9 cellular contexts compared by ENCODE assay signal in the genomic region with DNA sequence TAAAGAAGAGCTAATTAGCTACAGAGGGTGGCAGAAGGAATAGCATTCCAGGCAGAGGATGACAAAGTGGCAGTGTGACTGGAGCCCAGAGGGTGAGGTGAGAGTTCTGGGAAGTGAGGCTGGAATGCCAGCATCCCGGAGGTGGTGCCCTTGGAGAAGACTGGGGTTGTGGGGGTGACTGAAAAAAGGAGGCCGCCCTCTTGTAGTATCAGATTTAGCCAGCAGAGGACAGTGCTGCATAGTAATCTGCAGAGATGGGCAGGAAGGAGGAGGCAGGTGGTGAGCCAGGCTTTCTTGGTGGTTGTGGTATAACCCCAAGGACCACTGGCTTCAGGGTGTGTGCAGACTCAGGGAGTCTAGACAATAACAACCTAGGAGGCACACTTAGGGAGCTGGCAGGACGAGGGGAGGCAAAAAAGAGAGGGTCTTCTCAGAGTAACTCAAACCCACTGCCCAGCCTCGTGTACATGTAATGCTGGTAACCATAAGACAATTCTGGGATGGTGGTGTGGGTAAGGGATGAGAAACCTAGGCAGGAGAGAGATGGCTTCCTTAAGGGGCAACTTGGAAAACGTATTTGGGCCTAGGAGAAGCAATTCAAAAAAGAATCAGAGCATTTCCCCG. TPM values are rescaled to one million over a fixed set of nuclear protein-coding genes. Genes with fewer than 3 reads are reported as not detected.
DNase-seq lines count a peak whose midpoint lies in the region; ATAC-seq and TF ChIP-seq lines count a peak whose summit lies in the region.
"Had no signal": no experiment of that assay in that cellular context is flagged by ENCODE, and none has a peak within 500 bp of the region (broad histone marks: within the 10 kb centered on the region; RNA-seq: fewer than 3 reads in every experiment).

No MANE protein-coding gene starts in this region.

- no peak overlapping the region for H3K56ac ChIP-seq in IMR-90 (ENCODE audit: extremely low read depth, insufficient read depth, low read length)

- no peak overlapping the region for H3K18ac ChIP-seq in IMR-90 (ENCODE audit: low read depth, low read length)

- CTCF ChIA-PET in IMR-90 (lab: Yijun Ruan, JAX): interaction anchor here (0.6 kb wide), 1 partner anchor 137 kb away, joined by 5 read pairs; no protein-coding TSS in a partner anchor

- H2BK120ac ChIP-seq in IMR-90 (ENCODE audit: low read depth, low read length): no peak overlapping the region

- H2BK20ac ChIP-seq in IMR-90 (ENCODE audit: low read depth, low read length): no peak overlapping the region

- TF ChIP-seq RAD21 in IMR-90 (IDR thresholded peaks at IDR 0.05; ENCODE audit: low read length): peak; percentile 93

- ATAC-seq in IMR-90 (ENCODE audit: low read depth): peak; percentile 99
- ATAC-seq in activated T-cell treated with anti-CD3 and anti-CD28 coated beads, Interleukin-2, amount 50 U/mL, for 4 hours: peak; percentile 90 to 96
- ATAC-seq in gastrocnemius medialis: no peak
- no peak for ATAC-seq in GM18519 (IDR thresholded peaks at IDR 0.05; ENCODE audit: low FRiP score, unreplicated experiment)

- H3K27me3 ChIP-seq in IMR-90 (ENCODE audit: control insufficient read depth, insufficient read depth, low read length): peaks cover 31% of the 10 kb centered on the region
- no peaks in the 10 kb centered on the region for H3K27me3 ChIP-seq in Peyer's patch
- no peaks in the 10 kb centered on the region for H3K27me3 ChIP-seq in gastrocnemius medialis
- H3K27me3 ChIP-seq: neutrophil had no signal

- no peak overlapping the region for H3K14ac ChIP-seq in IMR-90 (replicated peaks; ENCODE audit: low read depth, low read length)

- H3K4me3 Mint-ChIP-seq in activated T-cell treated with anti-CD3 and anti-CD28 coated beads, Interleukin-2, amount 50 U/mL, for 4 hours: no peak overlapping the region

- TF ChIP-seq POLR2A in IMR-90 (IDR thresholded peaks at IDR 0.05; ENCODE audit: low read depth, low read length): 0 out of 2 replicates have a peak, but pooled peaks have one; percentile 37
- TF ChIP-seq POLR2A in Peyer's patch (IDR thresholded peaks at IDR 0.05): no peak
- TF ChIP-seq POLR2A in gastrocnemius medialis (IDR thresholded peaks at IDR 0.05): no peak

- H2BK5ac ChIP-seq in IMR-90 (ENCODE audit: low read depth, low read length, poor library complexity, severe bottlenecking): no peak overlapping the region

- in situ Hi-C loops in GM13977 (cut with MboI; ENCODE audit: low pct_unique_long_range_greater_than_20kb, low sequenced_read_pairs, unreplicated experiment) (no loop called here), IMR-90 (cut with MboI; ENCODE audit: low sequenced_read_pairs) (loop anchor here (10.0 kb wide), 1 partner anchor 143 kb away; no protein-coding TSS in a partner anchor), gastrocnemius medialis (cut with MboI; ENCODE audit: low sequenced_read_pairs in 4 of 4) (no loop called here)

- POLR2A ChIA-PET in IMR-90 (lab: Charles Lee; ENCODE audit: unreplicated experiment): no interaction called here

- no peak overlapping the region for H4K91ac ChIP-seq in IMR-90 (ENCODE audit: insufficient read depth, low read depth, low read length)

- dilution Hi-C loops in IMR-90 (cut with HindIII; ENCODE audit: low sequenced_read_pairs, unreplicated experiment): no loop called here

- peaks cover 6% of the 10 kb centered on the region for H3K4me1 Mint-ChIP-seq in activated T-cell treated with anti-CD3 and anti-CD28 coated beads, Interleukin-2, amount 50 U/mL, for 4 hours (ENCODE audit: low read depth)

- no peak overlapping the region for H2AFZ ChIP-seq in IMR-90 (replicated peaks; ENCODE audit: low read length, poor library complexity)

- H3K9ac ChIP-seq in IMR-90 (ENCODE audit: low read depth, low read length): no peak overlapping the region

- WGBS in IMR-90 (ENCODE audit: extremely low coverage in 2 of 2, insufficient read length in 1 of 2), 2 experiments: 42% methylated on average over 3 of the region's 6 CpGs; no CpG with 5 or more reads in 1 of the 2 experiments

- no peak overlapping the region for H4K8ac ChIP-seq in IMR-90 (ENCODE audit: low read depth in 2 of 2, low read length in 2 of 2)

- H3K79me1 ChIP-seq in IMR-90 (ENCODE audit: low read depth in 1 of 2, low read length in 2 of 2): no peaks in the 10 kb centered on the region

- no peak overlapping the region for H4K5ac ChIP-seq in IMR-90 (ENCODE audit: low read depth, low read length)

- peaks cover 4% of the 10 kb centered on the region; the same call in 1 of the 2 replicates for H3K9me3 ChIP-seq in IMR-90 (ENCODE audit: control insufficient read depth, insufficient read depth, low read length)
- no peaks in the 10 kb centered on the region for H3K9me3 ChIP-seq in Peyer's patch
- H3K9me3 ChIP-seq in gastrocnemius medialis: no peaks in the 10 kb centered on the region
- H3K9me3 ChIP-seq: neutrophil had no signal

- no peaks in the 10 kb centered on the region for H3K27me3 Mint-ChIP-seq in activated T-cell treated with anti-CD3 and anti-CD28 coated beads, Interleukin-2, amount 50 U/mL, for 4 hours (ENCODE audit: low read depth)

- no peak overlapping the region for H2AK9ac ChIP-seq in IMR-90 (replicated peaks; ENCODE audit: low read depth, low read length, poor library complexity)

- no peaks in the 10 kb centered on the region for H3K36me3 ChIP-seq in IMR-90 (ENCODE audit: control insufficient read depth, insufficient read depth, low read length)
- H3K36me3 ChIP-seq in Peyer's patch: peaks cover 0 to 9% (median 0%) of the 10 kb centered on the region in 3 donors
- H3K36me3 ChIP-seq in gastrocnemius medialis: no peaks in the 10 kb centered on the region
- H3K36me3 ChIP-seq: neutrophil had no signal

- BruUV-seq in IMR-90 (replicated peaks; lab: Mats Ljungman, UMichigan): no TSS peak

- H2BK15ac ChIP-seq in IMR-90 (ENCODE audit: low read depth, low read length): no peak overlapping the region

- H3K4me1 ChIP-seq in IMR-90 (ENCODE audit: control insufficient read depth, insufficient read depth, low read length): no peaks in the 10 kb centered on the region
- H3K4me1 ChIP-seq in Peyer's patch: no peaks in the 10 kb centered on the region
- H3K4me1 ChIP-seq in gastrocnemius medialis: no peaks in the 10 kb centered on the region

- H4K20me1 ChIP-seq in IMR-90 (ENCODE audit: insufficient read depth, low read length): no peaks in the 10 kb centered on the region

- no peak overlapping the region for H2AK5ac ChIP-seq in IMR-90 (ENCODE audit: low read depth, low read length)

- H3K36me3 Mint-ChIP-seq in activated T-cell treated with anti-CD3 and anti-CD28 coated beads, Interleukin-2, amount 50 U/mL, for 4 hours (ENCODE audit: insufficient read depth): no peaks in the 10 kb centered on the region

- H3K9me3 Mint-ChIP-seq in activated T-cell treated with anti-CD3 and anti-CD28 coated beads, Interleukin-2, amount 50 U/mL, for 4 hours: no peaks in the 10 kb centered on the region

- H3K23ac ChIP-seq in IMR-90 (ENCODE audit: low read depth, low read length): no peak overlapping the region

- H3K4me3 ChIP-seq in IMR-90 (ENCODE audit: insufficient read depth, low read depth, low read length) (no peak overlapping the region), Peyer's patch (no peak overlapping the region), foreskin fibroblast (ENCODE audit: low read depth in 1 of 2, low read length in 2 of 2) (no peak overlapping the region), gastrocnemius medialis (no peak overlapping the region)

- DNase-seq in GM13977 (ENCODE audit: low spot score) (peak; percentile 74), IMR-90 (peak; percentile 50), Peyer's patch (peak; percentile 24 to 81 (median 66)), foreskin fibroblast (peak; percentile 31 to 76), gastrocnemius medialis (no peak)
- DNase-seq in activated T-cell treated with anti-CD3 and anti-CD28 coated beads, Interleukin-2, amount 50 U/mL, for 4 hours: peak; percentile 51

- TF ChIP-seq CTCF in 22Rv1 (IDR thresholded peaks at IDR 0.05) (peak; percentile 87), GM13977 (IDR thresholded peaks at IDR 0.05; ENCODE audit: extremely low read depth, insufficient read depth, missing control alignments) (peak; percentile 81), IMR-90 (conservative IDR thresholded peaks at IDR 0.05; ENCODE audit: low read depth, low read length) (peak; percentile 93), Peyer's patch (IDR thresholded peaks at IDR 0.05) (peak; percentile 53 to 98 (median 80)), foreskin fibroblast (IDR thresholded peaks at IDR 0.05; ENCODE audit: low read depth, low read length) (peak; percentile 69), gastrocnemius medialis (IDR thresholded peaks at IDR 0.05 in 4 of 5, conservative IDR thresholded peaks at IDR 0.05 in 1 of 5) (peak in 4 of 5 experiments; percentile 37 to 60 (median 47))

- intact Hi-C loops in IMR-90 (cut with micrococcal nuclease): loop anchor here (2.0 kb wide), 3 partner anchors 121 to 325 kb away; no protein-coding TSS in a partner anchor
- intact Hi-C loops in gastrocnemius medialis (cut with DNase I; ENCODE audit: low total_unique reads): loop anchor here (5.0 kb wide), 1 partner anchor 140 kb away; no protein-coding TSS in a partner anchor

- no peak overlapping the region for H3K4ac ChIP-seq in IMR-90 (ENCODE audit: low read depth, low read length)

- no peaks in the 10 kb centered on the region for H3K9me1 ChIP-seq in IMR-90 (ENCODE audit: insufficient read depth, low read length)

- no peak overlapping the region for H3K4me2 ChIP-seq in IMR-90 (ENCODE audit: low read depth, low read length)

- H3K27ac ChIP-seq in 22Rv1 (no peak overlapping the region), IMR-90 (ENCODE audit: insufficient read depth, low read length) (no peak overlapping the region), Peyer's patch (no peak overlapping the region), gastrocnemius medialis (no peak overlapping the region)
- H3K27ac ChIP-seq: neutrophil had no signal

RNA-seq across cellular contexts. Expression of a gene that starts 30.5 kb away (rescaled TPM):
- total RNA-seq in IMR-90 (2012; rRNA removed): not detected in 2 replicates
- polyA plus RNA-seq in IMR-90 (2012; rRNA removed): 0.06 TPM in 1 of 2 replicates, not detected in the other
- polyA plus RNA-seq in IMR-90 (2012; cell fraction: cytosol; rRNA removed): not detected in 2 replicates
- 0.50 and 0.58 TPM in 2 replicates for polyA plus RNA-seq in IMR-90 (2012; cell fraction: nucleus; rRNA removed; ENCODE audit: low replicate concordance)
- 10 to 100 TPM; 22.3 to 64.2 (median 35.5) TPM for total RNA-seq in Peyer's patch
- total RNA-seq in activated T-cell treated with anti-CD3 and anti-CD28 coated beads, Interleukin-2, amount 50 U/mL, for 4 hours: under 1 TPM in 1 of 3 donors, not detected in 2; 0.08 TPM
- 1 to 10 TPM in 2 of 4 donors, under 1 TPM in 2; 0.42 to 1.3 (median 0.89) TPM for total RNA-seq in gastrocnemius medialis

RNA-seq across cellular contexts. Expression of a gene that starts 43.6 kb away (rescaled TPM):
- 27.1 and 35.3 TPM in 2 replicates for total RNA-seq in IMR-90 (2012; rRNA removed)
- polyA plus RNA-seq in IMR-90 (2012; rRNA removed): 18.0 and 21.6 TPM in 2 replicates
- polyA plus RNA-seq in IMR-90 (2012; cell fraction: cytosol; rRNA removed): 5.4 and 11.6 TPM in 2 replicates
- polyA plus RNA-seq in IMR-90 (2012; cell fraction: nucleus; rRNA removed; ENCODE audit: low replicate concordance): 16.5 and 28.1 TPM in 2 replicates
- 10 to 100 TPM; 15.7 to 39.6 (median 30.3) TPM for total RNA-seq in Peyer's patch
- total RNA-seq in activated T-cell treated with anti-CD3 and anti-CD28 coated beads, Interleukin-2, amount 50 U/mL, for 4 hours: 10 to 100 TPM; 52.5 to 61.2 (median 59.6) TPM
- total RNA-seq in gastrocnemius medialis: 10 to 100 TPM; 26.7 to 44.3 (median 31.4) TPM

RNA-seq across cellular contexts. Expression of a gene that starts 48.8 kb away (rescaled TPM):
- total RNA-seq in IMR-90 (2012; rRNA removed) (not detected in 2 replicates), Peyer's patch (1,000 to 10,000 TPM in 1 of 4 donors, 100 to 1,000 TPM in 1, 10 to 100 TPM in 2; 15.7 to 1,128 (median 174) TPM), gastrocnemius medialis (not detected)
- not detected in 2 replicates for polyA plus RNA-seq in IMR-90 (2012; rRNA removed)
- polyA plus RNA-seq in IMR-90 (2012; cell fraction: cytosol; rRNA removed): not detected in 2 replicates
- not detected in 2 replicates for polyA plus RNA-seq in IMR-90 (2012; cell fraction: nucleus; rRNA removed; ENCODE audit: low replicate concordance)
- total RNA-seq in activated T-cell treated with anti-CD3 and anti-CD28 coated beads, Interleukin-2, amount 50 U/mL, for 4 hours: not detected

Comparison
In these comparisons a context has a peak if more than half of its experiments do, and no peak if none do; other contexts are left out.
1. DNase-seq: peak in GM13977 (single experiment), IMR-90 (single experiment), Peyer's patch (3 of 3), activated T-cell treated with anti-CD3 and anti-CD28 coated beads, Interleukin-2, amount 50 U/mL, for 4 hours (single experiment) and foreskin fibroblast (2 of 2); none in gastrocnemius medialis (0 of 2).
2. ATAC-seq: peak in IMR-90 (single experiment) and activated T-cell treated with anti-CD3 and anti-CD28 coated beads, Interleukin-2, amount 50 U/mL, for 4 hours (2 of 2); none in gastrocnemius medialis (0 of 2) and GM18519 (single experiment).
3. RNA of a gene that starts 30.5 kb away (total RNA-seq): 22.3 to 64.2 TPM in Peyer's patch; 0.42 to 1.3 TPM in gastrocnemius medialis, 0.08 TPM in activated T-cell treated with anti-CD3 and anti-CD28 coated beads, Interleukin-2, amount 50 U/mL, for 4 hours and not detected in IMR-90; every median in the first group is over 10 times any median in the second.
4. RNA of a gene that starts 48.8 kb away (total RNA-seq): 15.7 to 1,128 TPM in Peyer's patch; not detected in IMR-90, not detected in activated T-cell treated with anti-CD3 and anti-CD28 coated beads, Interleukin-2, amount 50 U/mL, for 4 hours and not detected in gastrocnemius medialis; every median in the first group is over 10 times any median in the second.
5. Peak in every context shown above with its lines, with median percentiles within 50 percentile points of each other: CTCF ChIP-seq.